In genomic region chr12:26833692-26834168, GRCh38 we compare ENCODE assay signal across 1 cellular context.
TF ChIP-seq lines count a peak whose summit lies in the region.

No MANE protein-coding gene starts in this region.

TF ChIP-seq in H1, 55 proteins besides CTCF, POLR2A, EP300 and RAD21 (continued from another document):
- no peak for TF ChIP-seq TCF12 (IDR thresholded peaks at IDR 0.05; ENCODE audit: low read depth, low read length)
